ENCODE assay signal across 15 cellular contexts in genomic region chr12:94973202-94973601, GRCh38. TPM values are rescaled to one million over a fixed set of nuclear protein-coding genes. Genes with fewer than 3 reads are reported as not detected.
A peak's percentile ranks its signal among the peaks of the same experiment; 100 is the strongest.
DNase-seq lines count a peak whose midpoint lies in the region; ATAC-seq and TF ChIP-seq lines count a peak whose summit lies in the region.
"Had no signal": no experiment of that assay in that cellular context is flagged by ENCODE, and none has a peak within 500 bp of the region (broad histone marks: within the 10 kb centered on the region; RNA-seq: fewer than 3 reads in every experiment).

No MANE protein-coding gene starts in this region.

- H3K9ac ChIP-seq in fibroblast of lung (ENCODE audit: insufficient read depth, low read length) (no peak overlapping the region), skeletal muscle satellite cell (ENCODE audit: low read depth, low read length) (peak overlapping the region; percentile 59)
- H3K9ac ChIP-seq: parathyroid adenoma had no signal

- H3K27me3 ChIP-seq in heart left ventricle (no peaks in the 10 kb centered on the region), fibroblast of lung (ENCODE audit: control insufficient read depth, insufficient read depth, low read length) (no peaks in the 10 kb centered on the region), skeletal muscle satellite cell (ENCODE audit: control insufficient read depth, insufficient read depth, low read length) (no peaks in the 10 kb centered on the region), suprapubic skin (no peaks in the 10 kb centered on the region)
- H3K27me3 ChIP-seq: brain microvascular endothelial cell had no signal

- no peaks in the 10 kb centered on the region for H4K20me1 ChIP-seq in fibroblast of lung (ENCODE audit: control insufficient read depth, extremely low read depth, insufficient read depth, low read length)

- TF ChIP-seq CTCF in heart left ventricle (IDR thresholded peaks at IDR 0.05) = no peak
- TF ChIP-seq CTCF in fibroblast of lung (conservative IDR thresholded peaks at IDR 0.05 in 1 of 2, IDR thresholded peaks at IDR 0.05 in 1 of 2; ENCODE audit: low read depth in 1 of 2, low read length in 2 of 2) = no peak
- no peak for TF ChIP-seq CTCF in suprapubic skin (IDR thresholded peaks at IDR 0.05)

- intact Hi-C loops in heart left ventricle (cut with DNase I) = no loop called here
- intact Hi-C loops in Right ventricle myocardium superior (cut with DNase I) = no loop called here

- no peak overlapping the region for H2AFZ ChIP-seq in fibroblast of lung (ENCODE audit: low read length)
- H2AFZ ChIP-seq: parathyroid adenoma had no signal

- no peak for TF ChIP-seq EP300 in suprapubic skin (IDR thresholded peaks at IDR 0.05)

- no peaks in the 10 kb centered on the region for H3K79me2 ChIP-seq in fibroblast of lung (ENCODE audit: control insufficient read depth, insufficient read depth, low read length)

- peaks cover 0 to 19% (median 0%) of the 10 kb centered on the region in 12 donors for H3K4me1 ChIP-seq in heart left ventricle
- no peaks in the 10 kb centered on the region for H3K4me1 ChIP-seq in fibroblast of lung (ENCODE audit: control insufficient read depth, extremely low read depth, insufficient read depth, low read length)
- peaks cover 14% of the 10 kb centered on the region for H3K4me1 ChIP-seq in skeletal muscle satellite cell (ENCODE audit: control insufficient read depth, insufficient read depth, low read length)
- H3K4me1 ChIP-seq in suprapubic skin = no peaks in the 10 kb centered on the region
- H3K4me1 ChIP-seq: parathyroid adenoma had no signal

- H3K36me3 ChIP-seq in heart left ventricle = peaks cover 0 to 34% (median 12%) of the 10 kb centered on the region in 9 donors
- H3K36me3 ChIP-seq in fibroblast of lung (ENCODE audit: control insufficient read depth, insufficient read depth, low read length) = no peaks in the 10 kb centered on the region
- peaks cover 8% of the 10 kb centered on the region for H3K36me3 ChIP-seq in skeletal muscle satellite cell (ENCODE audit: insufficient read depth, low read length)
- peaks cover 7% of the 10 kb centered on the region for H3K36me3 ChIP-seq in suprapubic skin

- peak in 3 of 4 donors; percentile 34 to 66 (median 65) for ATAC-seq in heart left ventricle
- no peak for ATAC-seq in Right ventricle myocardium superior (ENCODE audit: poor library complexity)
- ATAC-seq: naive thymus-derived CD4-positive, alpha-beta T cell; SK-N-SH treated with all-trans-retinoic acid at 6 μM for 48 hours had no signal

- H3K9me3 ChIP-seq in heart left ventricle = no peaks in the 10 kb centered on the region
- no peaks in the 10 kb centered on the region for H3K9me3 ChIP-seq in fibroblast of lung (ENCODE audit: control insufficient read depth, insufficient read depth, low read depth, low read length)
- no peaks in the 10 kb centered on the region for H3K9me3 ChIP-seq in skeletal muscle satellite cell (replicated peaks; ENCODE audit: low read length)
- no peaks in the 10 kb centered on the region for H3K9me3 ChIP-seq in suprapubic skin

- H3K4me2 ChIP-seq in fibroblast of lung (ENCODE audit: extremely low read depth, insufficient read depth, low read length) = no peak overlapping the region
- H3K4me2 ChIP-seq in skeletal muscle satellite cell (ENCODE audit: low read length) = peak overlapping the region; percentile 62

- H3K27ac ChIP-seq in heart left ventricle = no peak overlapping the region
- H3K27ac ChIP-seq in fibroblast of lung (ENCODE audit: insufficient read depth, low read length) = no peak overlapping the region
- H3K27ac ChIP-seq in suprapubic skin = no peak overlapping the region
- H3K27ac ChIP-seq: brain microvascular endothelial cell, parathyroid adenoma had no signal

- H3K4me3 ChIP-seq in heart left ventricle = no peak overlapping the region
- no peak overlapping the region for H3K4me3 ChIP-seq in fibroblast of lung (replicated peaks in 1 of 4; ENCODE audit: control extremely low read depth in 1 of 4, insufficient read depth in 1 of 4, low read depth in 3 of 4, low read length in 4 of 4)
- H3K4me3 ChIP-seq in skeletal muscle satellite cell (ENCODE audit: low read length) = no peak overlapping the region
- no peak overlapping the region for H3K4me3 ChIP-seq in suprapubic skin

- DNase-seq in heart left ventricle (no peak), Right ventricle myocardium superior (no peak), NCI-H524 (lab: John Stamatoyannopoulos, UW) (peak; percentile 68 to 86), fibroblast of lung (ENCODE audit: low read depth in 2 of 2) (peak; percentile 18 to 65), NCI-H2196 treated with DMSO at 0.1 percent for 48 hours (lab: John Stamatoyannopoulos, UW; ENCODE audit: unreplicated experiment) (no peak), DMS 273 treated with DMSO at 0.1 percent for 48 hours (lab: John Stamatoyannopoulos, UW) (no peak), suprapubic skin (ENCODE audit: low spot score in 2 of 2) (no peak)
- DNase-seq: activated CD4-positive, alpha-beta T cell treated with anti-CD3 and anti-CD28 coated beads, Interleukin-2, amount 10 ng/mL, durations not matched to agents 7 days and 5 days; activated naive CD4-positive, alpha-beta T cell treated with anti-CD3 and anti-CD28 coated beads, Interleukin-2, amount 10 ng/mL, durations not matched to agents 7 days and 5 days; brain microvascular endothelial cell; naive thymus-derived CD4-positive, alpha-beta T cell; NCI-H1694 had no signal

- TF ChIP-seq POLR2A in heart left ventricle (IDR thresholded peaks at IDR 0.05) = no peak
- TF ChIP-seq POLR2A in suprapubic skin (IDR thresholded peaks at IDR 0.05) = no peak

- 57 to 70% (median 66%) methylated on average over 5 of the region's 5 CpGs for WGBS in heart left ventricle, 4 donors
- 93% methylated on average over 5 of the region's 5 CpGs for WGBS in suprapubic skin

RNA-seq across cellular contexts. Expression of gene NDUFA12, which starts 30.3 kb away (rescaled TPM):
- 100 to 1,000 TPM; 195 to 638 (median 351) TPM for total RNA-seq in heart left ventricle
- polyA plus RNA-seq in heart left ventricle = 100 to 1,000 TPM; 550 to 872 TPM
- total RNA-seq in Right ventricle myocardium superior = 392 TPM
- total RNA-seq in fibroblast of lung = 79.6 and 102 TPM in 2 replicates
- polyA plus RNA-seq in fibroblast of lung = 210 and 228 TPM in 2 replicates
- 213 and 224 TPM in 2 replicates for polyA plus RNA-seq in fibroblast of lung (2012)
- polyA minus RNA-seq in fibroblast of lung (ENCODE audit: low replicate concordance) = 11.6 and 21.0 TPM in 2 replicates
- total RNA-seq in skeletal muscle satellite cell (2012; rRNA removed) = 112 and 148 TPM in 2 replicates
- 100 to 1,000 TPM in 2 of 4 donors, 10 to 100 TPM in 2; 40.7 to 129 (median 101) TPM for total RNA-seq in suprapubic skin

Comparison
In these comparisons a context has a peak if more than half of its experiments do, and no peak if none do; other contexts are left out.
1. DNase-seq: peak in NCI-H524 (2 of 2) and fibroblast of lung (2 of 2); none in heart left ventricle (0 of 5), Right ventricle myocardium superior (single experiment), NCI-H2196 treated with DMSO at 0.1 percent for 48 hours (single experiment), DMS 273 treated with DMSO at 0.1 percent for 48 hours (single experiment) and suprapubic skin (0 of 2).